In genomic region chr4:65592089-65592488, GRCh38 we compare ENCODE assay signal across 19 cellular contexts.
DNase-seq lines count a peak whose midpoint lies in the region; FAIRE-seq and TF ChIP-seq lines count a peak whose summit lies in the region.
"Had no signal": no experiment of that assay in that cellular context is flagged by ENCODE, and none has a peak within 500 bp of the region (broad histone marks: within the 10 kb centered on the region; RNA-seq: fewer than 3 reads in every experiment).

No MANE protein-coding gene starts in this region.

- no peak overlapping the region for H2BK20ac ChIP-seq in H1 (ENCODE audit: low read length)

- no peak overlapping the region for H4K91ac ChIP-seq in H1 (replicated peaks; ENCODE audit: insufficient read length, low read length)

- WGBS in H1 (ENCODE audit: extremely low coverage in 1 of 2, insufficient coverage in 1 of 2, insufficient read length in 1 of 2, insufficient replicate concordance in 2 of 2, low coverage in 1 of 2, low lambda C conversion rate in 2 of 2, missing lambda C conversion rate in 1 of 2), 2 experiments: 38% methylated on average over 3 of the region's 3 CpGs; no CpG with 5 or more reads in 1 of the 2 experiments

- H3K27ac ChIP-seq in HUES48 (ENCODE audit: low read depth, low read length) (peak overlapping the region; percentile 8), H1 (ENCODE audit: low read depth, low read length) (no peak overlapping the region)
- H3K27ac ChIP-seq: A549, BLaER1, KMS-11, PC-9 had no signal

- H3K4ac ChIP-seq in H1 (replicated peaks; ENCODE audit: insufficient read length, low read depth, low read length): no peak overlapping the region

- no peak overlapping the region for H3K56ac ChIP-seq in H1 (replicated peaks; ENCODE audit: insufficient read length, low read depth, low read length)

- no peaks in the 10 kb centered on the region for H3K36me3 Mint-ChIP-seq in Caco-2 (ENCODE audit: insufficient read depth, unreplicated experiment)
- H3K36me3 Mint-ChIP-seq: CD4-positive, alpha-beta memory T cell had no signal

- no peak overlapping the region for H3K14ac ChIP-seq in H1 (ENCODE audit: insufficient read length)

- no peak overlapping the region for H2AFZ ChIP-seq in H1 (ENCODE audit: low read length)
- H2AFZ ChIP-seq: PC-9 had no signal

- H3K9me3 ChIP-seq in HUES48 (ENCODE audit: control insufficient read depth, insufficient read depth, low read length) (no peaks in the 10 kb centered on the region), H1 (ENCODE audit: insufficient read depth in 2 of 2, low read depth in 1 of 2, low read length in 1 of 2) (no peaks in the 10 kb centered on the region), Caco-2 (no peaks in the 10 kb centered on the region)
- H3K9me3 ChIP-seq: A549, BLaER1, HAP-1 had no signal

- H4K8ac ChIP-seq in H1 (ENCODE audit: extremely low read depth, insufficient read depth, low read length): no peak overlapping the region

- H2BK12ac ChIP-seq in H1 (ENCODE audit: low read depth, low read length): no peak overlapping the region; the same call in 1 of the 2 replicates

- no peak for TF ChIP-seq POLR2A in H1 (IDR thresholded peaks at IDR 0.05; ENCODE audit: control extremely low read depth in 1 of 2, low read depth in 2 of 2, low read length in 2 of 2)

- H3K4me3 Mint-ChIP-seq in Caco-2 (ENCODE audit: unreplicated experiment): no peak overlapping the region
- H3K4me3 Mint-ChIP-seq: CD4-positive, alpha-beta memory T cell had no signal

- H4K20me1 ChIP-seq in H1 (replicated peaks in 1 of 2; ENCODE audit: control insufficient read depth in 1 of 2, insufficient read depth in 2 of 2, low read length in 2 of 2): no peaks in the 10 kb centered on the region
- H4K20me1 ChIP-seq: BLaER1 had no signal

- no peaks in the 10 kb centered on the region for H3K36me3 ChIP-seq in HUES48 (ENCODE audit: control insufficient read depth, insufficient read depth, low read length)
- no peaks in the 10 kb centered on the region for H3K36me3 ChIP-seq in H1 (ENCODE audit: control insufficient read depth in 2 of 4, insufficient read depth in 4 of 4, low read length in 3 of 4)
- H3K36me3 ChIP-seq in Caco-2 (ENCODE audit: control insufficient read depth, insufficient read depth, low read length): no peaks in the 10 kb centered on the region
- H3K36me3 ChIP-seq: BLaER1, HAP-1 had no signal

- no peaks in the 10 kb centered on the region for H3K27me3 ChIP-seq in HUES48 (ENCODE audit: control insufficient read depth, insufficient read depth, low read length)
- no peaks in the 10 kb centered on the region for H3K27me3 ChIP-seq in H1 (replicated peaks in 1 of 4; ENCODE audit: control insufficient read depth in 3 of 4, extremely low read depth in 1 of 4, insufficient read depth in 3 of 4, low read length in 3 of 4)
- H3K27me3 ChIP-seq in Caco-2 (replicated peaks; ENCODE audit: control insufficient read depth, insufficient read depth, low read length): no peaks in the 10 kb centered on the region
- H3K27me3 ChIP-seq: BLaER1 had no signal

- no peak overlapping the region for H3K18ac ChIP-seq in H1 (ENCODE audit: extremely low read depth, low read length)

- CTCF ChIA-PET in H1 (lab: Charles Lee; ENCODE audit: partially characterized antibody): no interaction called here
- CTCF ChIA-PET in Caco-2 (lab: Charles Lee): no interaction called here

- peak; percentile 28 for FAIRE-seq in H1 (lab: Jason Lieb, UNC)
- FAIRE-seq: A549, D721Med had no signal

- H3K4me3 ChIP-seq in HUES48 (ENCODE audit: low read depth, low read length) (no peak overlapping the region), H1 (ENCODE audit: extremely low read depth in 1 of 4, insufficient read depth in 2 of 4, low read depth in 3 of 4, low read length in 4 of 4) (no peak overlapping the region), Caco-2 (ENCODE audit: low read depth, low read length) (no peak overlapping the region)
- H3K4me3 ChIP-seq: A549, BLaER1, HAP-1, PC-9 had no signal

- H2BK120ac ChIP-seq in H1 (replicated peaks; ENCODE audit: low read depth, low read length): no peak overlapping the region

- no peaks in the 10 kb centered on the region for H3K79me2 ChIP-seq in H1 (ENCODE audit: control insufficient read depth in 1 of 2, insufficient read depth in 2 of 2, low read length in 2 of 2)

- H3K4me1 ChIP-seq in HUES48 (ENCODE audit: control insufficient read depth, insufficient read depth, low read length): peaks cover 64% of the 10 kb centered on the region
- H3K4me1 ChIP-seq in H1 (replicated peaks in 1 of 4; ENCODE audit: control insufficient read depth in 3 of 4, insufficient read depth in 4 of 4, low read length in 3 of 4): peaks cover 0 to 7% (median 3%) of the 10 kb centered on the region in 4 experiments; a peak in 5 of 7 replicates
- no peaks in the 10 kb centered on the region for H3K4me1 ChIP-seq in Caco-2
- H3K4me1 ChIP-seq: A549, BLaER1, HAP-1 had no signal

- H3K23ac ChIP-seq in H1 (ENCODE audit: insufficient read length): no peak overlapping the region

- TF ChIP-seq RAD21 in H1 (IDR thresholded peaks at IDR 0.05 in 1 of 2, conservative IDR thresholded peaks at IDR 0.05 in 1 of 2; ENCODE audit: low read depth in 2 of 2, low read length in 2 of 2): no peak

- H3K9ac ChIP-seq in HUES48 (ENCODE audit: low read depth, low read length) (no peak overlapping the region), H1 (replicated peaks in 1 of 4; ENCODE audit: extremely low read depth in 1 of 4, low read depth in 3 of 4, low read length in 3 of 4) (no peak overlapping the region)
- H3K9ac ChIP-seq: BLaER1, KMS-11 had no signal

- H4K5ac ChIP-seq in H1 (ENCODE audit: insufficient read length, low read depth, low read length): no peak overlapping the region

- H3K4me1 Mint-ChIP-seq in Caco-2 (ENCODE audit: low read depth, unreplicated experiment): no peaks in the 10 kb centered on the region
- H3K4me1 Mint-ChIP-seq: CD4-positive, alpha-beta memory T cell had no signal

- BruUV-seq in Caco-2 (replicated peaks; lab: Mats Ljungman, UMichigan): no TSS peak

- no peak overlapping the region for H2BK15ac ChIP-seq in H1 (ENCODE audit: low read length)

- no peak for DNase-seq in H1 (ENCODE audit: low read depth in 1 of 2, low spot score in 2 of 2)
- peak; percentile 14 for DNase-seq in medulla oblongata (ENCODE audit: extremely low spot score)
- peak; percentile 39 for DNase-seq in retina
- no peak for DNase-seq in HK-2 (ENCODE audit: unreplicated experiment)
- no peak for DNase-seq in RPMI8226
- DNase-seq in Caco-2: no peak
- DNase-seq: CD4-positive, alpha-beta memory T cell; MV-4-11; NCI-H1694 treated with DMSO at 0.1 percent for 48 hours; NCI-H2107; NCI-H2227 treated with DMSO at 0.1 percent for 48 hours; NCI-H524 treated with DMSO at 0.1 percent for 48 hours; PC-9 had no signal

- H3K4me2 ChIP-seq in H1 (ENCODE audit: insufficient read depth in 1 of 2, low read depth in 2 of 2, low read length in 2 of 2): no peak overlapping the region
- H3K4me2 ChIP-seq: A549, BLaER1, KMS-11, PC-9 had no signal

- H3K27ac Mint-ChIP-seq in Caco-2 (ENCODE audit: unreplicated experiment): no peak overlapping the region
- H3K27ac Mint-ChIP-seq: CD4-positive, alpha-beta memory T cell had no signal

- H3K23me2 ChIP-seq in H1 (ENCODE audit: low read depth, low read length): no peaks in the 10 kb centered on the region; the same call in 1 of the 2 replicates

- intact Hi-C loops in Caco-2 (cut with micrococcal nuclease; ENCODE audit: unreplicated experiment): no loop called here

- H3K79me1 ChIP-seq in H1 (ENCODE audit: low read depth, low read length): no peaks in the 10 kb centered on the region

- no peaks in the 10 kb centered on the region for H3K9me3 Mint-ChIP-seq in Caco-2 (ENCODE audit: unreplicated experiment)

- no peak for TF ChIP-seq EP300 in H1 (IDR thresholded peaks at IDR 0.05; ENCODE audit: borderline replicate concordance in 1 of 2, low read depth in 2 of 2, low read length in 2 of 2)

- H2BK5ac ChIP-seq in H1 (ENCODE audit: low read depth, low read length): no peak overlapping the region

- POLR2A ChIA-PET in H1 (lab: Charles Lee; ENCODE audit: partially characterized antibody) (no interaction called here), Caco-2 (lab: Charles Lee) (no interaction called here)

- H3K27me3 Mint-ChIP-seq in Caco-2 (ENCODE audit: insufficient read depth, unreplicated experiment): no peaks in the 10 kb centered on the region
- H3K27me3 Mint-ChIP-seq: CD4-positive, alpha-beta memory T cell had no signal

- H2AK5ac ChIP-seq in H1 (ENCODE audit: low read depth, low read length): no peak overlapping the region

- TF ChIP-seq CTCF in H1 (IDR thresholded peaks at IDR 0.05; ENCODE audit: control extremely low read depth in 1 of 3, insufficient read depth in 1 of 3, low read depth in 1 of 3, low read length in 3 of 3) (no peak), Caco-2 (IDR thresholded peaks at IDR 0.05; ENCODE audit: insufficient read depth in 1 of 2, low read depth in 1 of 2, low read length in 1 of 2, severe bottlenecking in 1 of 2, unreplicated experiment in 1 of 2) (no peak)

TF ChIP-seq in H1, 55 proteins besides CTCF, POLR2A, EP300 and RAD21:
- no peak for TF ChIP-seq SIRT6 (IDR thresholded peaks at IDR 0.05; ENCODE audit: low read length)
- TF ChIP-seq EGR1 (IDR thresholded peaks at IDR 0.05; ENCODE audit: borderline replicate concordance, low read depth, low read length): no peak
- no peak for TF ChIP-seq EZH2 (IDR thresholded peaks at IDR 0.05; ENCODE audit: low read depth, low read length, severe bottlenecking)
- no peak for TF ChIP-seq SRF (IDR thresholded peaks at IDR 0.05; ENCODE audit: low read depth, low read length)
- no peak for TF ChIP-seq SP1 (IDR thresholded peaks at IDR 0.05; ENCODE audit: low read depth, low read length)
- no peak for TF ChIP-seq TAF7 (optimal IDR thresholded peaks at IDR 0.05; ENCODE audit: borderline replicate concordance, low read depth, low read length)
- TF ChIP-seq CTBP2 (IDR thresholded peaks at IDR 0.05; ENCODE audit: borderline replicate concordance, insufficient read depth, insufficient read length, low read length): no peak
- no peak for TF ChIP-seq CREB1 (IDR thresholded peaks at IDR 0.05)
- no peak for TF ChIP-seq TEAD4 (IDR thresholded peaks at IDR 0.05; ENCODE audit: low read depth, low read length)
- TF ChIP-seq MAX (IDR thresholded peaks at IDR 0.05): no peak
- TF ChIP-seq CBX8 (IDR thresholded peaks at IDR 0.05; ENCODE audit: borderline replicate concordance, low read depth, low read length): no peak
- TF ChIP-seq POU5F1 (IDR thresholded peaks at IDR 0.05; ENCODE audit: low read depth, low read length): no peak

Comparison
In these comparisons a context has a peak if more than half of its experiments do, and no peak if none do; other contexts are left out.
1. DNase-seq: peak in medulla oblongata (single experiment) and retina (single experiment); none in H1 (0 of 2), HK-2 (single experiment), RPMI8226 (single experiment) and Caco-2 (0 of 2).